ENCODE assay signal across 9 cellular contexts in genomic region chr17:46771601-46772012, GRCh38. TPM values are rescaled to one million over a fixed set of nuclear protein-coding genes. Genes with fewer than 3 reads are reported as not detected.
DNase-seq lines count a peak whose midpoint lies in the region; ATAC-seq and TF ChIP-seq lines count a peak whose summit lies in the region.
"Had no signal": no experiment of that assay in that cellular context is flagged by ENCODE, and none has a peak within 500 bp of the region (broad histone marks: within the 10 kb centered on the region; RNA-seq: fewer than 3 reads in every experiment).

No MANE protein-coding gene starts in this region.

- no peak overlapping the region for H3K27ac Mint-ChIP-seq in activated T-helper 17 cell treated with anti-CD3 and anti-CD28 coated beads, Interleukin-2, amount 50 U/mL, for 72 hours

- H3K4me1 ChIP-seq in DND-41 (ENCODE audit: insufficient read depth, low read length) (peaks cover 18% of the 10 kb centered on the region), iPS DF 6.9 (ENCODE audit: control insufficient read depth, insufficient read depth, low read length) (peaks cover 21% of the 10 kb centered on the region), suprapubic skin (peaks cover 28% of the 10 kb centered on the region)

- ATAC-seq in DND-41 (ENCODE audit: insufficient read depth, low read depth) (peak; percentile 65), GM18505 (IDR thresholded peaks at IDR 0.05; ENCODE audit: unreplicated experiment) (no peak), GM21526 (IDR thresholded peaks at IDR 0.05; ENCODE audit: low FRiP score, unreplicated experiment) (no peak)
- peak; percentile 10 for ATAC-seq in activated T-helper 17 cell treated with anti-CD3 and anti-CD28 coated beads, Interleukin-2, amount 50 U/mL, for 72 hours (replicated peaks)

- H3K9me3 ChIP-seq in DND-41 (ENCODE audit: insufficient read depth, low read length, severe bottlenecking) = no peaks in the 10 kb centered on the region
- no peaks in the 10 kb centered on the region for H3K9me3 ChIP-seq in iPS DF 6.9 (ENCODE audit: control insufficient read depth, insufficient read depth, low read length)
- H3K9me3 ChIP-seq in suprapubic skin = no peaks in the 10 kb centered on the region

- TF ChIP-seq EP300 in suprapubic skin (IDR thresholded peaks at IDR 0.05) = no peak

- H3K27ac ChIP-seq in DND-41 (ENCODE audit: low read length) (no peak overlapping the region), HL-60 (replicated peaks) (no peak overlapping the region), iPS DF 6.9 (ENCODE audit: low read length) (no peak overlapping the region), suprapubic skin (peak overlapping the region; percentile 58)

- TF ChIP-seq CTCF in DND-41 (IDR thresholded peaks at IDR 0.05; ENCODE audit: borderline replicate concordance, extremely low read depth, low read length, poor library complexity, severe bottlenecking) (no peak), HL-60 (IDR thresholded peaks at IDR 0.05; ENCODE audit: insufficient read depth, low read length) (no peak), suprapubic skin (IDR thresholded peaks at IDR 0.05) (no peak)

- H3K36me3 Mint-ChIP-seq in activated T-helper 17 cell treated with anti-CD3 and anti-CD28 coated beads, Interleukin-2, amount 50 U/mL, for 72 hours (ENCODE audit: low read depth) = no peaks in the 10 kb centered on the region

- H3K36me3 ChIP-seq in DND-41 (ENCODE audit: insufficient read depth, low read length) (no peaks in the 10 kb centered on the region), iPS DF 6.9 (ENCODE audit: control insufficient read depth, insufficient read depth, low read length) (peaks cover 3% of the 10 kb centered on the region; the same call in 1 of the 2 replicates), suprapubic skin (no peaks in the 10 kb centered on the region)

- H3K27me3 Mint-ChIP-seq in activated T-helper 17 cell treated with anti-CD3 and anti-CD28 coated beads, Interleukin-2, amount 50 U/mL, for 72 hours = peaks cover 14% of the 10 kb centered on the region

- H3K9ac ChIP-seq in DND-41 (ENCODE audit: low read depth, low read length) = peak overlapping the region; percentile 63

- peak overlapping the region; percentile 63 for H2AFZ ChIP-seq in DND-41 (ENCODE audit: low read depth, low read length)

- no peak for TF ChIP-seq POLR2A in suprapubic skin (IDR thresholded peaks at IDR 0.05)
- TF ChIP-seq POLR2A in GM18505 (IDR thresholded peaks at IDR 0.05; ENCODE audit: borderline replicate concordance, extremely low read depth, insufficient read depth, insufficient read length) = no peak

- peak; percentile 57 for DNase-seq in DND-41
- no peak for DNase-seq in HL-60 (ENCODE audit: low read depth in 1 of 2, low spot score in 1 of 2)
- DNase-seq in iPS DF 6.9 (ENCODE audit: low read depth, low spot score) = no peak
- no peak for DNase-seq in suprapubic skin (ENCODE audit: low spot score in 2 of 2)
- DNase-seq in stimulated activated naive CD4-positive, alpha-beta T cell (lab: John Stamatoyannopoulos, UW) = no peak

- no peaks in the 10 kb centered on the region for H3K4me1 Mint-ChIP-seq in activated T-helper 17 cell treated with anti-CD3 and anti-CD28 coated beads, Interleukin-2, amount 50 U/mL, for 72 hours

- H3K9me3 Mint-ChIP-seq in activated T-helper 17 cell treated with anti-CD3 and anti-CD28 coated beads, Interleukin-2, amount 50 U/mL, for 72 hours = no peaks in the 10 kb centered on the region
- H3K9me3 Mint-ChIP-seq: neural crest cell had no signal

- H3K27me3 ChIP-seq in DND-41 (ENCODE audit: insufficient read depth, low read length, poor library complexity) (no peaks in the 10 kb centered on the region), HL-60 (ENCODE audit: insufficient read depth, poor library complexity, severe bottlenecking) (peaks cover 40% of the 10 kb centered on the region), iPS DF 6.9 (ENCODE audit: control insufficient read depth, insufficient read depth, low read length) (peaks cover 25% of the 10 kb centered on the region), suprapubic skin (no peaks in the 10 kb centered on the region)

- WGBS in iPS DF 6.9 (ENCODE audit: insufficient coverage, insufficient read length) = no CpG with 5 or more reads among the region's 80 CpGs
- no CpG with 5 or more reads among the region's 80 CpGs for WGBS in suprapubic skin

- H3K4me3 ChIP-seq in DND-41 (ENCODE audit: low read depth in 1 of 2, low read length in 2 of 2) (peak overlapping the region in 1 of 2 experiments; percentile 59; a peak in 3 of 4 replicates), HL-60 (replicated peaks; ENCODE audit: insufficient read depth, low read length) (peak overlapping the region; percentile 51), iPS DF 6.9 (ENCODE audit: low read length) (peak overlapping the region; percentile 37; the same call in 1 of the 2 replicates), suprapubic skin (peak overlapping the region; percentile 64)

- H3K79me2 ChIP-seq in DND-41 (ENCODE audit: insufficient read depth, low read length) = no peaks in the 10 kb centered on the region

- peak overlapping the region; percentile 71 for H3K4me2 ChIP-seq in DND-41 (ENCODE audit: insufficient read depth, low read length)

- H4K20me1 ChIP-seq in DND-41 (ENCODE audit: insufficient read depth, low read length) = no peaks in the 10 kb centered on the region

- no peak overlapping the region for H3K4me3 Mint-ChIP-seq in activated T-helper 17 cell treated with anti-CD3 and anti-CD28 coated beads, Interleukin-2, amount 50 U/mL, for 72 hours

RNA-seq across cellular contexts. Expression of gene WNT3, which starts 46.9 kb away (rescaled TPM):
- total RNA-seq in activated T-helper 17 cell treated with anti-CD3 and anti-CD28 coated beads, Interleukin-2, amount 50 U/mL, for 72 hours = under 1 TPM in 1 of 2 donors, not detected in 1; 0.13 TPM
- total RNA-seq in suprapubic skin = 10 to 100 TPM; 39.3 to 84.9 (median 61.7) TPM

Comparison
In these comparisons a context has a peak if more than half of its experiments do, and no peak if none do; other contexts are left out.
1. ATAC-seq: peak in DND-41 (single experiment) and activated T-helper 17 cell treated with anti-CD3 and anti-CD28 coated beads, Interleukin-2, amount 50 U/mL, for 72 hours (single experiment); none in GM18505 (single experiment) and GM21526 (single experiment).
2. RNA of gene WNT3, which starts 46.9 kb away (total RNA-seq): 39.3 to 84.9 TPM in suprapubic skin; 0.13 TPM in activated T-helper 17 cell treated with anti-CD3 and anti-CD28 coated beads, Interleukin-2, amount 50 U/mL, for 72 hours; every median in the first group is over 10 times any median in the second.